ENCODE assay signal across 8 cellular contexts in genomic region chr1:151837841-151838490, GRCh38. TPM values are rescaled to one million over a fixed set of nuclear protein-coding genes. Genes with fewer than 3 reads are reported as not detected.
DNase-seq lines count a peak whose midpoint lies in the region; ATAC-seq and TF ChIP-seq lines count a peak whose summit lies in the region.

No MANE protein-coding gene starts in this region.

- peak; percentile 42 for ATAC-seq in gastroesophageal sphincter
- ATAC-seq in psoas muscle: peak; percentile 40 to 48 (median 44)
- no peak for ATAC-seq in GM21423 (IDR thresholded peaks at IDR 0.05; ENCODE audit: unreplicated experiment)
- ATAC-seq in GM18517 (IDR thresholded peaks at IDR 0.05; ENCODE audit: unreplicated experiment): no peak
- ATAC-seq in HG02759 (IDR thresholded peaks at IDR 0.05; ENCODE audit: unreplicated experiment): no peak

- H3K4me3 ChIP-seq in GM12864 (ENCODE audit: low read depth, low read length) (peak overlapping the region; percentile 44), gastroesophageal sphincter (peak overlapping the region; percentile 26 to 58), psoas muscle (peak overlapping the region; percentile 70)

- DNase-seq in GM12864 (ENCODE audit: low read depth) (no peak), psoas muscle (peak; percentile 41 to 57), Kasumi-1 (lab: John Stamatoyannopoulos, UW) (no peak)
- peak; percentile 46 for DNase-seq in activated CD4-positive, alpha-beta memory T cell treated with anti-CD3 and anti-CD28 coated beads, Interleukin-2, amount 10 ng/mL, durations not matched to agents 7 days and 5 days

- peak overlapping the region; percentile 98 for H3K27ac Mint-ChIP-seq in activated CD4-positive, alpha-beta memory T cell treated with anti-CD3 and anti-CD28 coated beads, Interleukin-2, amount 10 ng/mL, durations not matched to agents 7 days and 5 days

- peak overlapping the region; percentile 89 for H3K4me3 Mint-ChIP-seq in activated CD4-positive, alpha-beta memory T cell treated with anti-CD3 and anti-CD28 coated beads, Interleukin-2, amount 10 ng/mL, durations not matched to agents 7 days and 5 days

- no peak for TF ChIP-seq EP300 in gastroesophageal sphincter (IDR thresholded peaks at IDR 0.05)

- peaks cover 20% of the 10 kb centered on the region for H3K36me3 Mint-ChIP-seq in activated CD4-positive, alpha-beta memory T cell treated with anti-CD3 and anti-CD28 coated beads, Interleukin-2, amount 10 ng/mL, durations not matched to agents 7 days and 5 days (ENCODE audit: low read depth)

- TF ChIP-seq CTCF in GM12864 (IDR thresholded peaks at IDR 0.05; ENCODE audit: low read depth, low read length, missing control alignments) (no peak), gastroesophageal sphincter (IDR thresholded peaks at IDR 0.05) (no peak), psoas muscle (IDR thresholded peaks at IDR 0.05) (no peak)

- peaks cover 42% of the 10 kb centered on the region for H3K27me3 ChIP-seq in gastroesophageal sphincter
- H3K27me3 ChIP-seq in psoas muscle (ENCODE audit: insufficient read depth in 3 of 3, low read length in 2 of 3): peaks cover 0 to 28% (median 17%) of the 10 kb centered on the region in 3 donors

- H3K9me3 Mint-ChIP-seq in activated CD4-positive, alpha-beta memory T cell treated with anti-CD3 and anti-CD28 coated beads, Interleukin-2, amount 10 ng/mL, durations not matched to agents 7 days and 5 days: no peaks in the 10 kb centered on the region

- intact Hi-C loops in psoas muscle (cut with DNase I): loop anchor here (5.0 to 10.0 kb wide), 8 partner anchors 46 to 373 kb away; partner anchors contain the start of genes MRPL9 (in 2 of the 2), TDRKH (in 1 of the 2) and TUFT1 (in 1 of the 2)

- H3K27ac ChIP-seq in gastroesophageal sphincter (peak overlapping the region in 2 of 4 donors; percentile 19 to 55), psoas muscle (no peak overlapping the region)

- 0 to 18% methylated on average over 4 to 6 of the region's 68 CpGs for WGBS in gastroesophageal sphincter (ENCODE audit: low coverage in 1 of 2), 2 donors
- WGBS in psoas muscle, 3 donors: 4 to 5% (median 5%) methylated on average over 62 to 68 of the region's 68 CpGs

- H3K36me3 ChIP-seq in gastroesophageal sphincter: no peaks in the 10 kb centered on the region
- no peaks in the 10 kb centered on the region for H3K36me3 ChIP-seq in psoas muscle (ENCODE audit: insufficient read depth in 1 of 2, low read depth in 1 of 2)

- no peak for TF ChIP-seq POLR2A in gastroesophageal sphincter (IDR thresholded peaks at IDR 0.05)

- no peaks in the 10 kb centered on the region for H3K9me3 ChIP-seq in gastroesophageal sphincter
- H3K9me3 ChIP-seq in psoas muscle: no peaks in the 10 kb centered on the region

- H3K27me3 Mint-ChIP-seq in activated CD4-positive, alpha-beta memory T cell treated with anti-CD3 and anti-CD28 coated beads, Interleukin-2, amount 10 ng/mL, durations not matched to agents 7 days and 5 days: no peaks in the 10 kb centered on the region

- POLR2A ChIA-PET in activated CD4-positive, alpha-beta memory T cell treated with anti-CD3 and anti-CD28 coated beads, Interleukin-2, amount 10 ng/mL, durations not matched to agents 7 days and 5 days (lab: Charles Lee): interaction anchor here (0.9 to 4.1 kb wide), 9 partner anchors 7 to 155 kb away, joined by 3 to 19 read pairs (median 7); partner anchors contain the start of genes MRPL9, RORC, TDRKH and THEM4

- peaks cover 78% of the 10 kb centered on the region for H3K4me1 Mint-ChIP-seq in activated CD4-positive, alpha-beta memory T cell treated with anti-CD3 and anti-CD28 coated beads, Interleukin-2, amount 10 ng/mL, durations not matched to agents 7 days and 5 days

- CTCF ChIA-PET in activated CD4-positive, alpha-beta memory T cell treated with anti-CD3 and anti-CD28 coated beads, Interleukin-2, amount 10 ng/mL, durations not matched to agents 7 days and 5 days (lab: Charles Lee): interaction anchor here (0.8 to 2.8 kb wide), 4 partner anchors 11 to 413 kb away, joined by 3 to 21 read pairs (median 10); partner anchors contain the start of gene TDRKH

- H3K4me1 ChIP-seq in gastroesophageal sphincter (peaks cover 0 to 39% (median 9%) of the 10 kb centered on the region in 3 donors), psoas muscle (peaks cover 6% of the 10 kb centered on the region)

RNA-seq across cellular contexts. Expression of gene C2CD4D, which starts 1.7 kb away (rescaled TPM):
- total RNA-seq in activated CD4-positive, alpha-beta memory T cell treated with anti-CD3 and anti-CD28 coated beads, Interleukin-2, amount 10 ng/mL, durations not matched to agents 7 days and 5 days: 1 to 10 TPM; 3.0 to 3.7 TPM
- total RNA-seq in gastroesophageal sphincter (not detected), psoas muscle (under 1 TPM in 1 of 4 donors, not detected in 3; 0.47 TPM)
- polyA plus RNA-seq in psoas muscle: not detected

RNA-seq across cellular contexts. Expression of gene RORC, which starts 6.4 kb away (rescaled TPM):
- 10 to 100 TPM; 25.4 to 25.8 TPM for total RNA-seq in activated CD4-positive, alpha-beta memory T cell treated with anti-CD3 and anti-CD28 coated beads, Interleukin-2, amount 10 ng/mL, durations not matched to agents 7 days and 5 days
- total RNA-seq in gastroesophageal sphincter (1 to 10 TPM in 2 of 4 donors, under 1 TPM in 1, not detected in 1; 0.13 to 1.8 (median 1.4) TPM), psoas muscle (100 to 1,000 TPM in 1 of 4 donors, 10 to 100 TPM in 3; 35.0 to 109 (median 67.7) TPM)
- polyA plus RNA-seq in psoas muscle: 10 to 100 TPM in 2 of 3 donors, 1 to 10 TPM in 1; 3.5 to 89.2 (median 62.9) TPM

RNA-seq across cellular contexts. Expression of gene THEM5, which starts 15.5 kb away (rescaled TPM):
- total RNA-seq in activated CD4-positive, alpha-beta memory T cell treated with anti-CD3 and anti-CD28 coated beads, Interleukin-2, amount 10 ng/mL, durations not matched to agents 7 days and 5 days: not detected
- total RNA-seq in gastroesophageal sphincter: not detected
- total RNA-seq in psoas muscle: not detected
- polyA plus RNA-seq in psoas muscle: not detected

RNA-seq across cellular contexts. Expression of gene LINGO4, which starts 32.7 kb away (rescaled TPM):
- total RNA-seq in activated CD4-positive, alpha-beta memory T cell treated with anti-CD3 and anti-CD28 coated beads, Interleukin-2, amount 10 ng/mL, durations not matched to agents 7 days and 5 days: 1 to 10 TPM; 1.2 to 1.3 TPM
- not detected for total RNA-seq in gastroesophageal sphincter
- 10 to 100 TPM in 1 of 4 donors, 1 to 10 TPM in 3; 3.6 to 18.2 (median 6.9) TPM for total RNA-seq in psoas muscle
- 1 to 10 TPM in 2 of 3 donors, under 1 TPM in 1; 0.36 to 4.6 (median 3.6) TPM for polyA plus RNA-seq in psoas muscle

RNA-seq across cellular contexts. Expression of gene TDRKH, which starts 47.7 kb away (rescaled TPM):
- 10 to 100 TPM; 27.1 to 30.9 TPM for total RNA-seq in activated CD4-positive, alpha-beta memory T cell treated with anti-CD3 and anti-CD28 coated beads, Interleukin-2, amount 10 ng/mL, durations not matched to agents 7 days and 5 days
- total RNA-seq in gastroesophageal sphincter (10 to 100 TPM in 1 of 4 donors, 1 to 10 TPM in 3; 4.4 to 10.6 (median 7.9) TPM), psoas muscle (10 to 100 TPM in 1 of 4 donors, 1 to 10 TPM in 3; 4.1 to 12.1 (median 5.8) TPM)
- 1 to 10 TPM; 2.4 to 8.1 (median 3.6) TPM for polyA plus RNA-seq in psoas muscle

Comparison
In these comparisons a context has a peak if more than half of its experiments do, and no peak if none do; other contexts are left out.
1. DNase-seq: peak in activated CD4-positive, alpha-beta memory T cell treated with anti-CD3 and anti-CD28 coated beads, Interleukin-2, amount 10 ng/mL, durations not matched to agents 7 days and 5 days (single experiment) and psoas muscle (2 of 2); none in GM12864 (single experiment) and Kasumi-1 (0 of 2).
2. ATAC-seq: peak in gastroesophageal sphincter (single experiment) and psoas muscle (4 of 4); none in GM21423 (single experiment), GM18517 (single experiment) and HG02759 (single experiment).
3. RNA of gene RORC, which starts 6.4 kb away (total RNA-seq): 35.0 to 109 TPM in psoas muscle and 25.4 to 25.8 TPM in activated CD4-positive, alpha-beta memory T cell treated with anti-CD3 and anti-CD28 coated beads, Interleukin-2, amount 10 ng/mL, durations not matched to agents 7 days and 5 days; 0.13 to 1.8 TPM in gastroesophageal sphincter; every median in the first group is over 4 times any median in the second.
4. Peak in every context shown above with its lines, with median percentiles within 50 percentile points of each other: H3K4me3 ChIP-seq.